8 cellular contexts compared by ENCODE assay signal in the genomic region with DNA sequence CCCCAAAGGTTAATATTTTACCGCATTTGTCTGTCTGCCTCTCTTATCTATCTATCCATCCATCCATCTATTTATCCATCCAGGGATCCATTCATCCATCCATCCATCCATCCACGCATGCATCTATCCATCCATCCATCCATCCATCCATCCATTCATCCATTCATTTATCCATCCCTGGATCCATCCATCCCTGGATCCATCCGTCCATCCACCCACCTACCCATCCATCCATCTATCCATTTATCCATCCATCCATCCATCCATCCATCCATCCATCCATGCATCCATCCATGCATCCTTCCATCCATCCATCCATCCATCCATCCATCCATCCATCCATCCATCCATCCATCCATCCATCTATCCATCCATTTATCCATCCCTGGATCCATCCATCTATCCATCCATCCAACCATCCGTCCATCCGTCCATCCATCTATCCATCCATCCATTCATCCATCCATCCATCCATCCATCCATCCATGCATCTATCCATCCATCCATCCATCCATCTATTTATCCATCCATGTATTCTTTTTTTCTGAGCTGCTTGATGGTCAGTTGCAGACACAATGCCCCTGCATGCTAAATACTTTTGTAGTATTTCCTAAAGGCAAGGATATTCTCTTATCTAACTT. TPM values are rescaled to one million over a fixed set of nuclear protein-coding genes. Genes with fewer than 3 reads are reported as not detected.
A peak's percentile ranks its signal among the peaks of the same experiment; 100 is the strongest.
DNase-seq lines count a peak whose midpoint lies in the region; FAIRE-seq and TF ChIP-seq lines count a peak whose summit lies in the region.
"Not testable (repeated sequence)": the region's sequence is repeated elsewhere in the genome, so short reads cannot be mapped to it uniquely, and the experiment has no call there.

No MANE protein-coding gene starts in this region.

- TF ChIP-seq CTCF in HEK293 (tag by site-specific recombination; IDR thresholded peaks at IDR 0.05); H1 (IDR thresholded peaks at IDR 0.05; ENCODE audit: control extremely low read depth in 1 of 3, insufficient read depth in 1 of 3, low read depth in 1 of 3, low read length in 3 of 3); glutamatergic neuron (IDR thresholded peaks at IDR 0.05; ENCODE audit: partially characterized antibody, unreplicated experiment); left ventricle myocardium inferior (IDR thresholded peaks at IDR 0.05; ENCODE audit: borderline replicate concordance); type B pancreatic cell (conservative IDR thresholded peaks at IDR 0.05): not testable (repeated sequence)

- H3K36me3 Mint-ChIP-seq in activated T-helper 1 cell treated with anti-CD3 and anti-CD28 coated beads, Interleukin-12 subunit alpha, Interleukin-12 subunit beta, Interleukin-2, Interleukin-4 antibody, amounts not matched to agents 30 ng/mL and 10 ng/mL and 1 ng/mL, durations not matched to agents 14 hours and 24 hours and 36 hours (ENCODE audit: low read depth): peaks cover 19% of the 10 kb centered on the region
- peaks cover 24% of the 10 kb centered on the region for H3K36me3 Mint-ChIP-seq in glutamatergic neuron (ENCODE audit: unreplicated experiment)
- H3K36me3 Mint-ChIP-seq in type B pancreatic cell: peaks cover 33% of the 10 kb centered on the region

- FAIRE-seq in GM12891 (lab: Jason Lieb, UNC) (peak; percentile 16), urothelium cell line (lab: Jason Lieb, UNC) (peak; percentile 94)
- FAIRE-seq in H1 (lab: Jason Lieb, UNC): not testable (repeated sequence)

- H2BK20ac ChIP-seq in H1 (ENCODE audit: low read length): not testable (repeated sequence)

- not testable (repeated sequence) for H4K91ac ChIP-seq in H1 (replicated peaks; ENCODE audit: insufficient read length, low read length)

- H4K20me1 ChIP-seq in H1 (replicated peaks in 1 of 2; ENCODE audit: control insufficient read depth in 1 of 2, insufficient read depth in 2 of 2, low read length in 2 of 2): not testable (repeated sequence)

- H2BK5ac ChIP-seq in H1 (ENCODE audit: low read depth, low read length): not testable (repeated sequence)

- peak overlapping the region; percentile 24 for H3K56ac ChIP-seq in H1 (replicated peaks; ENCODE audit: insufficient read length, low read depth, low read length)

- not testable (repeated sequence) for H3K27me3 ChIP-seq in H1 (replicated peaks in 1 of 4; ENCODE audit: control insufficient read depth in 3 of 4, extremely low read depth in 1 of 4, insufficient read depth in 3 of 4, low read length in 3 of 4); left ventricle myocardium inferior (ENCODE audit: low read depth)

- H3K27me3 Mint-ChIP-seq in activated T-helper 1 cell treated with anti-CD3 and anti-CD28 coated beads, Interleukin-12 subunit alpha, Interleukin-12 subunit beta, Interleukin-2, Interleukin-4 antibody, amounts not matched to agents 30 ng/mL and 10 ng/mL and 1 ng/mL, durations not matched to agents 14 hours and 24 hours and 36 hours (ENCODE audit: insufficient read depth); type B pancreatic cell: not testable (repeated sequence)
- peaks cover 26% of the 10 kb centered on the region for H3K27me3 Mint-ChIP-seq in glutamatergic neuron (ENCODE audit: unreplicated experiment)

- H3K27ac Mint-ChIP-seq in activated T-helper 1 cell treated with anti-CD3 and anti-CD28 coated beads, Interleukin-12 subunit alpha, Interleukin-12 subunit beta, Interleukin-2, Interleukin-4 antibody, amounts not matched to agents 30 ng/mL and 10 ng/mL and 1 ng/mL, durations not matched to agents 14 hours and 24 hours and 36 hours: peak overlapping the region; percentile 52
- H3K27ac Mint-ChIP-seq in glutamatergic neuron (ENCODE audit: unreplicated experiment) (peak overlapping the region; percentile 6), type B pancreatic cell (peak overlapping the region; percentile 12)

- 88 to 100% methylated on average over 2 to 5 of the region's 5 CpGs for WGBS in H1 (ENCODE audit: extremely low coverage in 1 of 2, insufficient coverage in 1 of 2, insufficient read length in 1 of 2, insufficient replicate concordance in 2 of 2, low coverage in 1 of 2, low lambda C conversion rate in 2 of 2, missing lambda C conversion rate in 1 of 2), 2 experiments

- not testable (repeated sequence) for TF ChIP-seq EP300 in H1 (IDR thresholded peaks at IDR 0.05; ENCODE audit: borderline replicate concordance in 1 of 2, low read depth in 2 of 2, low read length in 2 of 2)

- peaks cover 22% of the 10 kb centered on the region for H3K4me1 Mint-ChIP-seq in activated T-helper 1 cell treated with anti-CD3 and anti-CD28 coated beads, Interleukin-12 subunit alpha, Interleukin-12 subunit beta, Interleukin-2, Interleukin-4 antibody, amounts not matched to agents 30 ng/mL and 10 ng/mL and 1 ng/mL, durations not matched to agents 14 hours and 24 hours and 36 hours (ENCODE audit: low read depth)
- H3K4me1 Mint-ChIP-seq in glutamatergic neuron (ENCODE audit: low read depth, unreplicated experiment) (peaks cover 39% of the 10 kb centered on the region), type B pancreatic cell (ENCODE audit: unreplicated experiment) (peaks cover 29% of the 10 kb centered on the region)

- H4K5ac ChIP-seq in H1 (ENCODE audit: insufficient read length, low read depth, low read length): not testable (repeated sequence)

- H2BK120ac ChIP-seq in H1 (replicated peaks; ENCODE audit: low read depth, low read length): not testable (repeated sequence)

- H2AFZ ChIP-seq in H1 (ENCODE audit: low read length): not testable (repeated sequence)

- H2BK12ac ChIP-seq in H1 (ENCODE audit: low read depth, low read length): not testable (repeated sequence)

- not testable (repeated sequence) for DNase-seq in GM12891 (ENCODE audit: insufficient read length, low spot score); activated T-helper 1 cell treated with anti-CD3 and anti-CD28 coated beads, Interleukin-12 subunit alpha, Interleukin-12 subunit beta, Interleukin-2, Interleukin-4 antibody, amounts not matched to agents 30 ng/mL and 10 ng/mL and 1 ng/mL, durations not matched to agents 14 hours and 24 hours and 36 hours (ENCODE audit: low spot score); H1 (ENCODE audit: low read depth in 1 of 2, low spot score in 2 of 2); glutamatergic neuron; left ventricle myocardium inferior; type B pancreatic cell (ENCODE audit: extremely low spot score, unreplicated experiment); urothelium cell line (ENCODE audit: low spot score)

- not testable (repeated sequence) for H3K4me2 ChIP-seq in H1 (ENCODE audit: insufficient read depth in 1 of 2, low read depth in 2 of 2, low read length in 2 of 2)

- TF ChIP-seq POLR2A in GM12891 (IDR thresholded peaks at IDR 0.05; ENCODE audit: low read depth, low read length); H1 (IDR thresholded peaks at IDR 0.05; ENCODE audit: control extremely low read depth in 1 of 2, low read depth in 2 of 2, low read length in 2 of 2): not testable (repeated sequence)

- H3K23me2 ChIP-seq in H1 (ENCODE audit: low read depth, low read length): not testable (repeated sequence)

- not testable (repeated sequence) for H3K4me1 ChIP-seq in HEK293 (ENCODE audit: control insufficient read depth, insufficient read depth, low read length); H1 (replicated peaks in 1 of 4; ENCODE audit: control insufficient read depth in 3 of 4, insufficient read depth in 4 of 4, low read length in 3 of 4)
- H3K4me1 ChIP-seq in left ventricle myocardium inferior: peaks cover 86% of the 10 kb centered on the region

- H3K79me1 ChIP-seq in H1 (ENCODE audit: low read depth, low read length): not testable (repeated sequence)

- not testable (repeated sequence) for H3K9ac ChIP-seq in H1 (replicated peaks in 1 of 4; ENCODE audit: extremely low read depth in 1 of 4, low read depth in 3 of 4, low read length in 3 of 4)

- not testable (repeated sequence) for H4K8ac ChIP-seq in H1 (ENCODE audit: extremely low read depth, insufficient read depth, low read length)

- not testable (repeated sequence) for TF ChIP-seq RAD21 in H1 (IDR thresholded peaks at IDR 0.05 in 1 of 2, conservative IDR thresholded peaks at IDR 0.05 in 1 of 2; ENCODE audit: low read depth in 2 of 2, low read length in 2 of 2)

- H3K4me3 ChIP-seq in HEK293 (ENCODE audit: low read depth, low read length); H1 (ENCODE audit: extremely low read depth in 1 of 4, insufficient read depth in 2 of 4, low read depth in 3 of 4, low read length in 4 of 4); left ventricle myocardium inferior: not testable (repeated sequence)

- H3K14ac ChIP-seq in H1 (ENCODE audit: insufficient read length): not testable (repeated sequence)

- H2BK15ac ChIP-seq in H1 (ENCODE audit: low read length): not testable (repeated sequence)

- not testable (repeated sequence) for H3K9me3 Mint-ChIP-seq in activated T-helper 1 cell treated with anti-CD3 and anti-CD28 coated beads, Interleukin-12 subunit alpha, Interleukin-12 subunit beta, Interleukin-2, Interleukin-4 antibody, amounts not matched to agents 30 ng/mL and 10 ng/mL and 1 ng/mL, durations not matched to agents 14 hours and 24 hours and 36 hours; type B pancreatic cell
- H3K9me3 Mint-ChIP-seq in glutamatergic neuron (ENCODE audit: unreplicated experiment): peaks cover 20% of the 10 kb centered on the region

- POLR2A ChIA-PET in HEK293 (lab: Yijun Ruan, JAX); H1 (lab: Charles Lee; ENCODE audit: partially characterized antibody): not testable (repeated sequence)

- not testable (repeated sequence) for H3K18ac ChIP-seq in H1 (ENCODE audit: extremely low read depth, low read length)

- H3K79me2 ChIP-seq in H1 (ENCODE audit: control insufficient read depth in 1 of 2, insufficient read depth in 2 of 2, low read length in 2 of 2): not testable (repeated sequence)

- intact Hi-C loops in activated T-helper 1 cell treated with anti-CD3 and anti-CD28 coated beads, Interleukin-12 subunit alpha, Interleukin-12 subunit beta, Interleukin-2, Interleukin-4 antibody, amounts not matched to agents 30 ng/mL and 10 ng/mL and 1 ng/mL, durations not matched to agents 14 hours and 24 hours and 36 hours (cut with micrococcal nuclease); left ventricle myocardium inferior (cut with micrococcal nuclease): not testable (repeated sequence)

- not testable (repeated sequence) for H3K4me3 Mint-ChIP-seq in activated T-helper 1 cell treated with anti-CD3 and anti-CD28 coated beads, Interleukin-12 subunit alpha, Interleukin-12 subunit beta, Interleukin-2, Interleukin-4 antibody, amounts not matched to agents 30 ng/mL and 10 ng/mL and 1 ng/mL, durations not matched to agents 14 hours and 24 hours and 36 hours; glutamatergic neuron (ENCODE audit: unreplicated experiment); type B pancreatic cell

- H3K27ac ChIP-seq in HEK293 (ENCODE audit: extremely low read depth, low read depth, low read length); H1 (ENCODE audit: low read depth, low read length): not testable (repeated sequence)
- H3K27ac ChIP-seq in left ventricle myocardium inferior (replicated peaks): peak overlapping the region; percentile 63

- not testable (repeated sequence) for H3K23ac ChIP-seq in H1 (ENCODE audit: insufficient read length)

- H3K36me3 ChIP-seq in HEK293 (ENCODE audit: control insufficient read depth in 2 of 2, insufficient read depth in 1 of 2, low read length in 2 of 2); H1 (ENCODE audit: control insufficient read depth in 2 of 4, insufficient read depth in 4 of 4, low read length in 3 of 4); left ventricle myocardium inferior: not testable (repeated sequence)

- H3K4ac ChIP-seq in H1 (replicated peaks; ENCODE audit: insufficient read length, low read depth, low read length): not testable (repeated sequence)

- CTCF ChIA-PET in HEK293 (lab: Yijun Ruan, JAX): interaction anchor here (0.7 kb wide), 1 partner anchor 347 kb away, joined by 4 read pairs; no protein-coding TSS in a partner anchor
- CTCF ChIA-PET in H1 (lab: Charles Lee; ENCODE audit: partially characterized antibody): not testable (repeated sequence)

- H2AK5ac ChIP-seq in H1 (ENCODE audit: low read depth, low read length): not testable (repeated sequence)

- not testable (repeated sequence) for H3K9me3 ChIP-seq in HEK293 (ENCODE audit: control insufficient read depth, insufficient read depth, low read depth, low read length); H1 (ENCODE audit: insufficient read depth in 2 of 2, low read depth in 1 of 2, low read length in 1 of 2); left ventricle myocardium inferior (replicated peaks)

RNA-seq across cellular contexts. Expression of a gene that starts 22.8 kb away (rescaled TPM):
- polyA plus RNA-seq in GM12891 (2012; ENCODE audit: low read depth, missing spikeins): 8.7 TPM
- 87.1 and 90.6 TPM in 2 replicates for total RNA-seq in activated T-helper 1 cell treated with anti-CD3 and anti-CD28 coated beads, Interleukin-12 subunit alpha, Interleukin-12 subunit beta, Interleukin-2, Interleukin-4 antibody, amounts not matched to agents 30 ng/mL and 10 ng/mL and 1 ng/mL, durations not matched to agents 14 hours and 24 hours and 36 hours
- total RNA-seq in H1 (2021; fragmentation: NEBNext Ultra II Directional; extraction: Animal tissue kit (Norgen Biotek cat#: 25700)): 20.5 and 25.6 TPM in 2 replicates
- 7.9 and 8.6 TPM in 2 replicates for polyA plus RNA-seq in H1 (2011; rRNA removed)
- 9.2 TPM for polyA plus RNA-seq in H1 (2011; cell fraction: cytosol; rRNA removed)
- polyA plus RNA-seq in H1 (2011; cell fraction: nucleus; rRNA removed): 18.3 TPM
- 14.3 to 23.8 TPM (median 16.0 TPM) in 4 replicates for polyA plus RNA-seq in H1 (2012, experiment 1 of 2)
- polyA plus RNA-seq in H1 (2012, experiment 2 of 2): 5.4 TPM
- 10.3 TPM for polyA plus RNA-seq in H1 (2013, experiment 1 of 2)
- 9.8 TPM for polyA plus RNA-seq in H1 (2013, experiment 2 of 2)
- 12.8 and 15.9 TPM in 2 replicates for polyA minus RNA-seq in H1 (2011; rRNA and poly(A)+ RNA removed)
- polyA minus RNA-seq in H1 (2011; cell fraction: cytosol; rRNA and poly(A)+ RNA removed): 8.7 TPM
- polyA minus RNA-seq in H1 (2011; cell fraction: nucleus; rRNA and poly(A)+ RNA removed): 8.7 TPM
- total RNA-seq in glutamatergic neuron (ENCODE audit: unreplicated experiment): 85.7 TPM
- total RNA-seq in left ventricle myocardium inferior: 77.6 TPM
- 56.4 and 80.9 TPM in 2 replicates for total RNA-seq in type B pancreatic cell (ENCODE audit: low replicate concordance)
